ENCODE assay signal across 13 cellular contexts in genomic region chr22:27886843-27887151, GRCh38. TPM values are rescaled to one million over a fixed set of nuclear protein-coding genes. Genes with fewer than 3 reads are reported as not detected.
DNase-seq lines count a peak whose midpoint lies in the region; ATAC-seq and TF ChIP-seq lines count a peak whose summit lies in the region.
"Had no signal": no experiment of that assay in that cellular context is flagged by ENCODE, and none has a peak within 500 bp of the region (broad histone marks: within the 10 kb centered on the region; RNA-seq: fewer than 3 reads in every experiment).

No MANE protein-coding gene starts in this region.

- intact Hi-C loops in OCI-LY7 (cut with micrococcal nuclease; ENCODE audit: unreplicated experiment) (loop anchor here (1.0 kb wide), 1 partner anchor 123 kb away; no protein-coding TSS in a partner anchor), esophagus squamous epithelium (cut with DNase I) (no loop called here), stomach (cut with DNase I; ENCODE audit: low total_unique reads) (loop anchor here (2.0 kb wide), 1 partner anchor 124 kb away; no protein-coding TSS in a partner anchor)

- H3K27me3 ChIP-seq in esophagus squamous epithelium (no peaks in the 10 kb centered on the region), stomach (no peaks in the 10 kb centered on the region)
- H3K27me3 ChIP-seq: body of pancreas had no signal

- H3K27ac ChIP-seq in OCI-LY7 (ENCODE audit: low read depth, low read length, poor library complexity, severe bottlenecking) (peak overlapping the region; percentile 4), esophagus squamous epithelium (peak overlapping the region in 3 of 4 donors; percentile 56 to 77 (median 60)), stomach (peak overlapping the region in 4 of 5 donors; percentile 15 to 71 (median 56))

- H3K4me1 Mint-ChIP-seq in activated CD4-positive, alpha-beta T cell treated with anti-CD3 and anti-CD28 coated beads, Interleukin-2, amount 10 ng/mL, durations not matched to agents 7 days and 5 days, result peaks cover 4% of the 10 kb centered on the region

- H3K4me3 Mint-ChIP-seq in activated CD4-positive, alpha-beta T cell treated with anti-CD3 and anti-CD28 coated beads, Interleukin-2, amount 10 ng/mL, durations not matched to agents 7 days and 5 days, result no peak overlapping the region
- H3K4me3 Mint-ChIP-seq: naive thymus-derived CD4-positive, alpha-beta T cell; T-helper 2 cell treated with Interferon-gamma antibody and Interleukin-4, amounts not matched to agents 5 μg/mL and 100 μg/mL, for 36 hours had no signal

- H3K4me3 ChIP-seq in OCI-LY7 (ENCODE audit: low read depth, low read length, poor library complexity, severe bottlenecking) (no peak overlapping the region), esophagus squamous epithelium (no peak overlapping the region), stomach (no peak overlapping the region)
- H3K4me3 ChIP-seq: body of pancreas had no signal

- no peak overlapping the region for H3K4me2 ChIP-seq in OCI-LY7 (ENCODE audit: low read length)

- H3K4me1 ChIP-seq in OCI-LY7 (ENCODE audit: insufficient read depth, low read length, poor library complexity, severe bottlenecking) (no peaks in the 10 kb centered on the region), esophagus squamous epithelium (peaks cover 0 to 57% (median 16%) of the 10 kb centered on the region in 3 donors), stomach (peaks cover 4 to 63% (median 34%) of the 10 kb centered on the region in 4 donors)

- TF ChIP-seq EP300 in stomach (IDR thresholded peaks at IDR 0.05), result no peak

- peaks cover 35% of the 10 kb centered on the region for H3K36me3 Mint-ChIP-seq in activated CD4-positive, alpha-beta T cell treated with anti-CD3 and anti-CD28 coated beads, Interleukin-2, amount 10 ng/mL, durations not matched to agents 7 days and 5 days (ENCODE audit: low read depth)

- H3K27me3 Mint-ChIP-seq in activated CD4-positive, alpha-beta T cell treated with anti-CD3 and anti-CD28 coated beads, Interleukin-2, amount 10 ng/mL, durations not matched to agents 7 days and 5 days, result no peaks in the 10 kb centered on the region
- H3K27me3 Mint-ChIP-seq: naive thymus-derived CD4-positive, alpha-beta T cell had no signal

- 0 out of 2 replicates have a peak, but pooled peaks cover 3% of the 10 kb centered on the region for H4K20me1 ChIP-seq in OCI-LY7 (ENCODE audit: insufficient read depth, low read length)

- H2AFZ ChIP-seq in OCI-LY7 (ENCODE audit: low read length), result no peak overlapping the region

- no peaks in the 10 kb centered on the region for H3K9me2 ChIP-seq in OCI-LY7 (ENCODE audit: insufficient read depth, low read length)

- BruUV-seq in OCI-LY7 (replicated peaks; lab: Mats Ljungman, UMichigan), result no TSS peak

- ATAC-seq in GM21423 (IDR thresholded peaks at IDR 0.05; ENCODE audit: unreplicated experiment), result no peak

- H3K79me2 ChIP-seq in OCI-LY7 (ENCODE audit: insufficient read depth, low read depth, low read length), result peaks cover 8% of the 10 kb centered on the region; the same call in 1 of the 2 replicates

- no peak for DNase-seq in activated CD4-positive, alpha-beta T cell treated with anti-CD3 and anti-CD28 coated beads, Interleukin-2, amount 10 ng/mL, durations not matched to agents 7 days and 5 days
- no peak for DNase-seq in activated CD4-positive, alpha-beta T cell treated with anti-CD3 and anti-CD28 coated beads for 4 hours
- DNase-seq in OCI-LY7 (ENCODE audit: low spot score), result no peak
- no peak for DNase-seq in esophagus squamous epithelium (lab: John Stamatoyannopoulos, UW)
- no peak for DNase-seq in stomach
- no peak for DNase-seq in OCI-M1 (lab: John Stamatoyannopoulos, UW)
- no peak for DNase-seq in activated T-cell treated with anti-CD3 and anti-CD28 coated beads for 4 hours
- DNase-seq: kidney, retina had no signal

- H3K27ac Mint-ChIP-seq in activated CD4-positive, alpha-beta T cell treated with anti-CD3 and anti-CD28 coated beads, Interleukin-2, amount 10 ng/mL, durations not matched to agents 7 days and 5 days, result peak overlapping the region; percentile 31
- H3K27ac Mint-ChIP-seq: T-helper 2 cell treated with Interferon-gamma antibody and Interleukin-4, amounts not matched to agents 5 μg/mL and 100 μg/mL, for 36 hours had no signal

- H3K9me3 Mint-ChIP-seq in activated CD4-positive, alpha-beta T cell treated with anti-CD3 and anti-CD28 coated beads, Interleukin-2, amount 10 ng/mL, durations not matched to agents 7 days and 5 days, result no peaks in the 10 kb centered on the region
- H3K9me3 Mint-ChIP-seq: naive thymus-derived CD4-positive, alpha-beta T cell; T-helper 2 cell treated with Interferon-gamma antibody and Interleukin-4, amounts not matched to agents 5 μg/mL and 100 μg/mL, for 36 hours had no signal

- CTCF ChIA-PET in activated CD4-positive, alpha-beta T cell treated with anti-CD3 and anti-CD28 coated beads, Interleukin-2, amount 10 ng/mL, durations not matched to agents 7 days and 5 days (lab: Charles Lee), result interaction anchor here (0.9 to 2.1 kb wide), 5 partner anchors 9 to 37 kb away, joined by 3 to 6 read pairs (median 3); no protein-coding TSS in a partner anchor
- CTCF ChIA-PET in OCI-LY7 (lab: Charles Lee; ENCODE audit: unreplicated experiment), result interaction anchor here (1.9 kb wide), 1 partner anchor 116 kb away, joined by 8 read pairs; no protein-coding TSS in a partner anchor

- H3K36me3 ChIP-seq in OCI-LY7 (ENCODE audit: insufficient read depth, low read length) (peaks cover 88% of the 10 kb centered on the region), esophagus squamous epithelium (peaks cover 3 to 87% (median 7%) of the 10 kb centered on the region in 3 donors), stomach (peaks cover 8 to 71% (median 63%) of the 10 kb centered on the region in 4 donors)

- POLR2A ChIA-PET in activated CD4-positive, alpha-beta T cell treated with anti-CD3 and anti-CD28 coated beads, Interleukin-2, amount 10 ng/mL, durations not matched to agents 7 days and 5 days (lab: Charles Lee), result no interaction called here
- POLR2A ChIA-PET in OCI-LY7 (lab: Charles Lee), result no interaction called here

- no peaks in the 10 kb centered on the region for H3K9me3 ChIP-seq in OCI-LY7 (ENCODE audit: low read length)
- H3K9me3 ChIP-seq in esophagus squamous epithelium, result no peaks in the 10 kb centered on the region
- no peaks in the 10 kb centered on the region for H3K9me3 ChIP-seq in stomach
- H3K9me3 ChIP-seq: body of pancreas had no signal

- TF ChIP-seq POLR2A in esophagus squamous epithelium (IDR thresholded peaks at IDR 0.05), result no peak
- no peak for TF ChIP-seq POLR2A in stomach (IDR thresholded peaks at IDR 0.05)

- TF ChIP-seq CTCF in OCI-LY7 (conservative IDR thresholded peaks at IDR 0.05; ENCODE audit: low read length) (peak; percentile 51), esophagus squamous epithelium (IDR thresholded peaks at IDR 0.05) (no peak), stomach (IDR thresholded peaks at IDR 0.05) (no peak)

RNA-seq across cellular contexts. Expression of gene PITPNB, which starts 32.3 kb away (rescaled TPM):
- 10 to 100 TPM; 83.2 to 93.2 TPM for total RNA-seq in activated CD4-positive, alpha-beta T cell treated with anti-CD3 and anti-CD28 coated beads, Interleukin-2, amount 10 ng/mL, durations not matched to agents 7 days and 5 days
- 21.8 and 26.1 TPM in 2 replicates for total RNA-seq in OCI-LY7 (2014; rRNA removed; shearing (Covaris generic))
- total RNA-seq in OCI-LY7 (2022) (91.9 and 97.4 TPM in 2 replicates), esophagus squamous epithelium (10 to 100 TPM; 26.4 to 68.9 (median 46.4) TPM), stomach (10 to 100 TPM in 4 of 5 donors, 1 to 10 TPM in 1; 6.7 to 91.6 (median 30.3) TPM)
- polyA plus RNA-seq in stomach, result 10 to 100 TPM; 24.0 to 39.4 (median 28.1) TPM

Comparison
In these comparisons a context has a peak if more than half of its experiments do, and no peak if none do; other contexts are left out.
1. H3K27ac ChIP-seq: peak in every context shown above with its lines; median percentile 60 in esophagus squamous epithelium; 56 in stomach; 4 in OCI-LY7.